9 cellular contexts compared by ENCODE assay signal in genomic region chr7:91082854-91083495, GRCh38.
DNase-seq lines count a peak whose midpoint lies in the region; ATAC-seq and TF ChIP-seq lines count a peak whose summit lies in the region.
"Had no signal": no experiment of that assay in that cellular context is flagged by ENCODE, and none has a peak within 500 bp of the region (broad histone marks: within the 10 kb centered on the region; RNA-seq: fewer than 3 reads in every experiment).

No MANE protein-coding gene starts in this region.

- H4K5ac ChIP-seq in H9 (ENCODE audit: insufficient read length, low read depth, low read length) = no peak overlapping the region

- H3K4ac ChIP-seq in H9 (ENCODE audit: low read depth, low read length) = no peak overlapping the region

- no peak for DNase-seq in CD4-positive, alpha-beta T cell
- DNase-seq in H9 = no peak
- DNase-seq in RKO (ENCODE audit: low spot score) = peak; percentile 58
- DNase-seq in fibroblast of villous mesenchyme (ENCODE audit: low read depth) = peak; percentile 50
- DNase-seq in tibial artery = no peak
- DNase-seq in cortex of kidney (lab: John Stamatoyannopoulos, UW) = no peak
- DNase-seq in GM19240 (ENCODE audit: insufficient read length, low spot score) = no peak

- peaks cover 36% of the 10 kb centered on the region for H3K4me1 Mint-ChIP-seq in CD4-positive, alpha-beta T cell (ENCODE audit: low read depth)
- peaks cover 6% of the 10 kb centered on the region in 2 experiments for H3K4me1 Mint-ChIP-seq in H9

- no peak overlapping the region for H3K4me2 ChIP-seq in H9 (ENCODE audit: insufficient read depth, insufficient read length, low read length)

- H4K20me1 ChIP-seq in H9 (ENCODE audit: control insufficient read depth, insufficient read depth, insufficient read length) = no peaks in the 10 kb centered on the region

- no peaks in the 10 kb centered on the region for H3K79me1 ChIP-seq in H9 (ENCODE audit: insufficient read depth, low read depth, low read length, poor library complexity, severe bottlenecking)

- no peak overlapping the region for H4K8ac ChIP-seq in H9 (replicated peaks; ENCODE audit: insufficient read length, low read depth, low read length)

- H3K79me2 ChIP-seq in H9 (ENCODE audit: insufficient read depth, low read length) = no peaks in the 10 kb centered on the region

- H2BK120ac ChIP-seq in H9 (ENCODE audit: low read depth, low read length, poor library complexity, severe bottlenecking) = no peak overlapping the region

- no peaks in the 10 kb centered on the region for H3K27me3 ChIP-seq in CD4-positive, alpha-beta T cell (ENCODE audit: control insufficient read depth, insufficient read depth, low read length)
- H3K27me3 ChIP-seq in H9 (ENCODE audit: insufficient read depth, low read length) (no peaks in the 10 kb centered on the region), tibial artery (no peaks in the 10 kb centered on the region)

- no peak overlapping the region for H3K14ac ChIP-seq in H9 (ENCODE audit: insufficient read depth, low read length)

- no peaks in the 10 kb centered on the region for H3K36me3 Mint-ChIP-seq in CD4-positive, alpha-beta T cell (ENCODE audit: low read depth)
- no peaks in the 10 kb centered on the region for H3K36me3 Mint-ChIP-seq in H9 (ENCODE audit: insufficient read depth in 1 of 3, low read depth in 3 of 3)

- H2AK5ac ChIP-seq in H9 (ENCODE audit: insufficient read length, low read length) = no peak overlapping the region

- peak overlapping the region; percentile 74 for H3K27ac Mint-ChIP-seq in CD4-positive, alpha-beta T cell
- H3K27ac Mint-ChIP-seq in H9 = no peak overlapping the region

- no peaks in the 10 kb centered on the region for H3K9me3 Mint-ChIP-seq in CD4-positive, alpha-beta T cell
- H3K9me3 Mint-ChIP-seq in H9 = no peaks in the 10 kb centered on the region
- H3K9me3 Mint-ChIP-seq: IgD-negative memory B cell had no signal

- H2BK15ac ChIP-seq in H9 (ENCODE audit: low read depth, low read length) = no peak overlapping the region

- intact Hi-C loops in CD4-positive, alpha-beta T cell (cut with DNase I, micrococcal nuclease) = loop anchor here (2.0 to 10.0 kb wide), 7 partner anchors 182 to 1362 kb away; partner anchors contain the start of genes FZD1 (in 2 of the 2), GATAD1 (in 1 of the 2) and MTERF1 (in 1 of the 2)
- intact Hi-C loops in tibial artery (cut with DNase I; ENCODE audit: low total_unique reads) = loop anchor here (10.0 kb wide), 3 partner anchors 182 to 702 kb away; partner anchors contain the start of gene FZD1

- H3K23ac ChIP-seq in H9 (ENCODE audit: insufficient read length, low read depth, low read length) = no peak overlapping the region

- H3K9ac ChIP-seq in H9 (ENCODE audit: extremely low read depth, insufficient read length, low read length) = no peak overlapping the region

- H2AFZ ChIP-seq in H9 (ENCODE audit: low read length) = no peak overlapping the region

- CTCF ChIA-PET in CD4-positive, alpha-beta T cell (lab: Charles Lee) = no interaction called here

- H3K36me3 ChIP-seq in tibial artery = no peaks in the 10 kb centered on the region

- no CpG with 5 or more reads among the region's 2 CpGs for WGBS in H9 (ENCODE audit: extremely low coverage, insufficient read length, low lambda C conversion rate)

- H4K91ac ChIP-seq in H9 (ENCODE audit: insufficient read length, low read depth, low read length) = no peak overlapping the region

- TF ChIP-seq CTCF in CD4-positive, alpha-beta T cell (IDR thresholded peaks at IDR 0.05) = peak; percentile 66
- peak; percentile 73 for TF ChIP-seq CTCF in H9 (conservative IDR thresholded peaks at IDR 0.05)
- TF ChIP-seq CTCF in fibroblast of villous mesenchyme (IDR thresholded peaks at IDR 0.05; ENCODE audit: insufficient read depth, low read depth, low read length) = peak; percentile 62
- peak; percentile 46 to 64 for TF ChIP-seq CTCF in tibial artery (IDR thresholded peaks at IDR 0.05)

- H3K9me3 ChIP-seq in CD4-positive, alpha-beta T cell (ENCODE audit: control insufficient read depth, low read length) = no peaks in the 10 kb centered on the region
- H3K9me3 ChIP-seq in H9 (ENCODE audit: control insufficient read depth, low read depth, low read length) = no peaks in the 10 kb centered on the region
- no peaks in the 10 kb centered on the region for H3K9me3 ChIP-seq in tibial artery

- no peaks in the 10 kb centered on the region for H3K23me2 ChIP-seq in H9 (ENCODE audit: insufficient read length, low read depth, low read length, poor library complexity, severe bottlenecking)

- no peak for ATAC-seq in CD4-positive, alpha-beta T cell (ENCODE audit: poor library complexity)
- ATAC-seq in HG02759 (IDR thresholded peaks at IDR 0.05; ENCODE audit: unreplicated experiment) = no peak

- H3K27ac ChIP-seq in CD4-positive, alpha-beta T cell (ENCODE audit: low read depth, low read length) = no peak overlapping the region
- H3K27ac ChIP-seq in H9 (ENCODE audit: insufficient read length, low read depth, low read length) (no peak overlapping the region), tibial artery (peak overlapping the region; percentile 37 to 68)

- no peak overlapping the region for H3K56ac ChIP-seq in H9 (ENCODE audit: insufficient read length, low read depth, low read length)

- H3K4me3 Mint-ChIP-seq in CD4-positive, alpha-beta T cell = peak overlapping the region; percentile 30
- no peak overlapping the region for H3K4me3 Mint-ChIP-seq in H9
- H3K4me3 Mint-ChIP-seq: IgD-negative memory B cell had no signal

- H3K4me3 ChIP-seq in fibroblast of villous mesenchyme (ENCODE audit: low read depth, low read length) (no peak overlapping the region), tibial artery (no peak overlapping the region)

- H2BK20ac ChIP-seq in H9 (ENCODE audit: low read depth, low read length, poor library complexity, severe bottlenecking) = no peak overlapping the region

- no peak overlapping the region for H3T11ph ChIP-seq in H9 (ENCODE audit: low read length)

- H3K18ac ChIP-seq in H9 (ENCODE audit: insufficient read length, low read depth, low read length) = no peak overlapping the region

- no peak overlapping the region for H2BK12ac ChIP-seq in H9 (ENCODE audit: insufficient read length, low read depth, low read length)

- H2BK5ac ChIP-seq in H9 (ENCODE audit: insufficient read length, low read length) = no peak overlapping the region

- H3K4me1 ChIP-seq in H9 (ENCODE audit: insufficient read depth, low read length) (no peaks in the 10 kb centered on the region), tibial artery (peaks cover 3 to 62% (median 37%) of the 10 kb centered on the region in 4 donors)

- no peaks in the 10 kb centered on the region for H3K27me3 Mint-ChIP-seq in CD4-positive, alpha-beta T cell
- H3K27me3 Mint-ChIP-seq in H9 (ENCODE audit: low read depth) = no peaks in the 10 kb centered on the region
- H3K27me3 Mint-ChIP-seq: IgD-negative memory B cell had no signal

- POLR2A ChIA-PET in CD4-positive, alpha-beta T cell (lab: Charles Lee) = no interaction called here

Comparison
In these comparisons a context has a peak if more than half of its experiments do, and no peak if none do; other contexts are left out.
1. DNase-seq: peak in RKO (single experiment) and fibroblast of villous mesenchyme (single experiment); none in CD4-positive, alpha-beta T cell (0 of 10), H9 (single experiment), tibial artery (0 of 2), cortex of kidney (single experiment) and GM19240 (single experiment).
2. H3K27ac ChIP-seq: peak in tibial artery (2 of 2); none in CD4-positive, alpha-beta T cell (single experiment) and H9 (single experiment).
3. Peak in every context shown above with its lines, with median percentiles within 50 percentile points of each other: CTCF ChIP-seq.